Comparison of ENCODE assay signal across 1 cellular context in genomic region chr10:30219977-30220751, GRCh38.
TF ChIP-seq lines count a peak whose summit lies in the region.

No MANE protein-coding gene starts in this region.

TF ChIP-seq in GM23338, 12 proteins besides CTCF, POLR2A, EP300 and RAD21 (continued from another document):
- TF ChIP-seq ETS1 (IDR thresholded peaks at IDR 0.05) (no peak), REST (IDR thresholded peaks at IDR 0.05; ENCODE audit: unreplicated experiment) (no peak), EZH2phosphoT487 (IDR thresholded peaks at IDR 0.05; ENCODE audit: unreplicated experiment) (no peak), ZNF331 (CRISPR knock-in tag; IDR thresholded peaks at IDR 0.05; ENCODE audit: low read depth) (no peak)
